In the genomic region with DNA sequence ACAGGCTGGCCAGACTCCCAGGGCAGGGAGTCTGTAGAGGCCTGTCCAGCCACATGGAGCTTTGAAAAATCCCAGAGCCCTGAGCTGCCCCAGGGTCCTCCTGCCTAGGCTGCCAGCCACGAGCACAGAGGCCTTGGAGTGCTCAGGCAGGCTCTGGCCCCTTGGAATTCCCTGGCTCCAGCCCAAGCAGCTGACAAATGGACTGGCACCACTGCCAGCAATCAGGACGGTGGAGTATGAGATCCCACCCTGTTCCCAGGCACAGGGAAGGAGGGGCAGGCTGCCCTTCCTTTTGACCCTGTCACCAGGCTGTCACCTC, we compare ENCODE assay signal across 11 cellular contexts. TPM values are rescaled to one million over a fixed set of nuclear protein-coding genes. Genes with fewer than 3 reads are reported as not detected.
DNase-seq lines count a peak whose midpoint lies in the region; TF ChIP-seq lines count a peak whose summit lies in the region.
"Had no signal": no experiment of that assay in that cellular context is flagged by ENCODE, and none has a peak within 500 bp of the region (broad histone marks: within the 10 kb centered on the region; RNA-seq: fewer than 3 reads in every experiment).

No MANE protein-coding gene starts in this region.

- no peaks in the 10 kb centered on the region for H3K9me2 ChIP-seq in GM23248 (ENCODE audit: insufficient read depth)

- H3K4me3 ChIP-seq in GM23248: no peak overlapping the region
- no peak overlapping the region for H3K4me3 ChIP-seq in skeletal muscle satellite cell (ENCODE audit: low read length)
- H3K4me3 ChIP-seq in HAP-1: no peak overlapping the region

- H3K9ac ChIP-seq in GM23248: no peak overlapping the region
- peak overlapping the region; percentile 68 for H3K9ac ChIP-seq in skeletal muscle satellite cell (ENCODE audit: low read depth, low read length)

- in situ Hi-C loops in GM23248 (cut with MboI) (no loop called here), HAP-1 (cut with MboI; ENCODE audit: low sequenced_read_pairs) (no loop called here)

- H3K4me1 ChIP-seq in GM23248 (ENCODE audit: insufficient read depth) (peaks cover 10% of the 10 kb centered on the region; the same call in 1 of the 2 replicates), skeletal muscle satellite cell (ENCODE audit: control insufficient read depth, insufficient read depth, low read length) (peaks cover 36% of the 10 kb centered on the region), HAP-1 (no peaks in the 10 kb centered on the region)

- no peaks in the 10 kb centered on the region for H3K36me3 Mint-ChIP-seq in brain

- H3K9me3 Mint-ChIP-seq in brain: peaks cover 0 to 9% (median 0%) of the 10 kb centered on the region in 5 experiments
- H3K9me3 Mint-ChIP-seq: activated B cell treated with CpG ODN at 0.5 μM for 24 hours had no signal

- peak overlapping the region in 3 of 5 experiments; percentile 53 to 92 (median 84) for H3K27ac Mint-ChIP-seq in brain
- H3K27ac Mint-ChIP-seq: activated B cell treated with CpG ODN at 0.5 μM for 24 hours had no signal

- H2AFZ ChIP-seq in GM23248: no peak overlapping the region

- H3F3A ChIP-seq in GM23248 (ENCODE audit: insufficient read depth): no peaks in the 10 kb centered on the region

- no peak overlapping the region for H3K4me2 ChIP-seq in GM23248 (ENCODE audit: unreplicated experiment)
- peak overlapping the region; percentile 7 for H3K4me2 ChIP-seq in skeletal muscle satellite cell (ENCODE audit: low read length)

- no peak overlapping the region for H3K4me3 Mint-ChIP-seq in brain
- H3K4me3 Mint-ChIP-seq: activated B cell treated with CpG ODN at 0.5 μM for 24 hours had no signal

- WGBS in GM23248 (ENCODE audit: low coverage in 1 of 2, low lambda C conversion rate in 2 of 2, missing lambda C conversion rate in 2 of 2), 2 experiments: 27 to 32% methylated on average over 2 of the region's 2 CpGs

- H4K20me1 ChIP-seq in GM23248 (ENCODE audit: insufficient read depth): no peaks in the 10 kb centered on the region

- DNase-seq in GM23248: peak; percentile 53
- no peak for DNase-seq in stimulated activated CD4-positive, alpha-beta T cell treated with anti-CD3 and anti-CD28 coated beads, Interleukin-12 subunit alpha, Interleukin-12 subunit beta, amount 100 ng/mL, for 4 hours
- DNase-seq in RPMI8226: no peak
- no peak for DNase-seq in HAP-1 (ENCODE audit: low spot score in 2 of 2)
- no peak for DNase-seq in NCI-H2029 treated with DMSO at 0.1 percent for 48 hours (lab: John Stamatoyannopoulos, UW)
- DNase-seq: activated B cell treated with CpG ODN at 0.5 μM for 24 hours; DMS53; NK-92 treated with Interleukin-12 subunit alpha and Interleukin-12 subunit beta, amount 100 ng/mL, for 24 hours had no signal

- H3K27me3 Mint-ChIP-seq in brain: peaks cover 3% of the 10 kb centered on the region

- H3K79me2 ChIP-seq in GM23248 (ENCODE audit: insufficient read depth): no peaks in the 10 kb centered on the region

- H3K27ac ChIP-seq in GM23248 (no peak overlapping the region), layer of hippocampus (ENCODE audit: low read depth, low read length) (peak overlapping the region; percentile 35)

- H3K9me3 ChIP-seq in GM23248 (ENCODE audit: low read depth) (no peaks in the 10 kb centered on the region), skeletal muscle satellite cell (replicated peaks; ENCODE audit: low read length) (no peaks in the 10 kb centered on the region), HAP-1 (no peaks in the 10 kb centered on the region)

- no peak for TF ChIP-seq CTCF in brain (conservative IDR thresholded peaks at IDR 0.05)

- H3K36me3 ChIP-seq in GM23248 (ENCODE audit: low read depth) (no peaks in the 10 kb centered on the region), skeletal muscle satellite cell (ENCODE audit: insufficient read depth, low read length) (peaks cover 24% of the 10 kb centered on the region), HAP-1 (replicated peaks) (no peaks in the 10 kb centered on the region)

- H3K4me1 Mint-ChIP-seq in brain: peaks cover 64% of the 10 kb centered on the region

- H3K27me3 ChIP-seq in GM23248 (replicated peaks; ENCODE audit: insufficient read depth) (no peaks in the 10 kb centered on the region), layer of hippocampus (ENCODE audit: control insufficient read depth, insufficient read depth, low read length) (no peaks in the 10 kb centered on the region), skeletal muscle satellite cell (ENCODE audit: control insufficient read depth, insufficient read depth, low read length) (no peaks in the 10 kb centered on the region), HAP-1 (ENCODE audit: low read depth) (no peaks in the 10 kb centered on the region)

RNA-seq across cellular contexts. Expression of a gene that starts 26.3 kb away (rescaled TPM):
- total RNA-seq in GM23248 (2014; rRNA removed; shearing (Covaris generic)): 2.9 and 4.9 TPM in 2 replicates
- polyA plus RNA-seq in GM23248 (2016; fragmentation: Nextera tagmentation; extraction: Ambion mirVana): 1.9 and 2.2 TPM in 2 replicates
- polyA plus RNA-seq in brain (ENCODE audit: insufficient read depth, low read depth, low replicate concordance): 1.6 TPM
- 0.51 and 1.5 TPM in 2 replicates for total RNA-seq in skeletal muscle satellite cell (2012; rRNA removed)
